21 cellular contexts compared by ENCODE assay signal in the genomic region with DNA sequence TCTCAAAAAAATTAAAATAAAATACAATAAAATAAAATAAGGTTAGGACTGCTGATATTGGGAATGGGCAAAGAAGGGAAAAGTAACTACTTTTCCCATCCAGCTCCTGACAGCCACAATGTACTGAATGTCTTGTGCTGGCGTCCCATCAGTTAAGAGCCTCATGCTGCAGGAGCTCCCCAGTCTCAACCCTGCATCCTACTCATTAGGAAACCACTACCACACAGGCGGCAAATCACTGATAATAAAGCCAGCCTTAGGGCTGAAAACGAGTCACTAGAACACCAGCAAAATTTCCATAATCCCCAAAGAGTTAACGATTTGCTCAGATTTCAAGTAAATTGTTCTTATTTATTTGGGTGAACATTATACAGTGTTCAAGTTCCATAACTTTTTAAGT. TPM values are rescaled to one million over a fixed set of nuclear protein-coding genes. Genes with fewer than 3 reads are reported as not detected.
A peak's percentile ranks its signal among the peaks of the same experiment; 100 is the strongest.
DNase-seq lines count a peak whose midpoint lies in the region; ATAC-seq, FAIRE-seq and TF ChIP-seq lines count a peak whose summit lies in the region.
"Had no signal": no experiment of that assay in that cellular context is flagged by ENCODE, and none has a peak within 500 bp of the region (broad histone marks: within the 10 kb centered on the region; RNA-seq: fewer than 3 reads in every experiment).

No MANE protein-coding gene starts in this region.

- TF ChIP-seq CTCF in NB4 (IDR thresholded peaks at IDR 0.05; ENCODE audit: low read depth, low read length) = no peak
- no peak for TF ChIP-seq CTCF in dorsolateral prefrontal cortex (IDR thresholded peaks at IDR 0.05 in 54 of 56, conservative IDR thresholded peaks at IDR 0.05 in 2 of 56; ENCODE audit: low read depth in 1 of 56, partially characterized antibody in 56 of 56)
- TF ChIP-seq CTCF in WERI-Rb-1 (IDR thresholded peaks at IDR 0.05; ENCODE audit: low read depth, low read length) = no peak

- H3K27me3 ChIP-seq in dorsolateral prefrontal cortex (no peaks in the 10 kb centered on the region), WERI-Rb-1 (ENCODE audit: insufficient read depth, low read depth, severe bottlenecking) (no peaks in the 10 kb centered on the region)
- H3K27me3 ChIP-seq: BLaER1, breast epithelium, SJSA1, tibial artery had no signal

- H3K27ac ChIP-seq in dorsolateral prefrontal cortex (peak overlapping the region in 56 of 59 donors; percentile 8 to 100 (median 97)), WERI-Rb-1 (no peak overlapping the region)
- H3K27ac ChIP-seq: BLaER1, breast epithelium, SJSA1, skin epidermis, tibial artery had no signal

- DNase-seq in GM12891 (ENCODE audit: insufficient read length, low spot score) (no peak), NB4 (ENCODE audit: low read depth) (no peak), dorsolateral prefrontal cortex (peak in 1 of 10 donors; percentile 6), pons (ENCODE audit: low spot score) (peak; percentile 33), WERI-Rb-1 (no peak)
- DNase-seq: activated CD4-positive, alpha-beta T cell treated with anti-CD3 and anti-CD28 coated beads, Interleukin-2, amount 10 ng/mL, durations not matched to agents 24 days and 14 days; DMS153; effector memory CD4-positive, alpha-beta T cell; hippocampal formation; Karpas-422; NCI-H1417; NCI-H2171; T1000; tibial artery had no signal

- no peak for FAIRE-seq in GM12891 (lab: Jason Lieb, UNC)

- H3K36me3 ChIP-seq in WERI-Rb-1 = peaks cover 84% of the 10 kb centered on the region
- H3K36me3 ChIP-seq: breast epithelium had no signal

- peak; percentile 45 for TF ChIP-seq POLR2A in GM12891 (IDR thresholded peaks at IDR 0.05; ENCODE audit: low read depth, low read length)
- no peak for TF ChIP-seq POLR2A in NB4 (IDR thresholded peaks at IDR 0.05; ENCODE audit: extremely low read depth, insufficient read length)

- intact Hi-C loops in dorsolateral prefrontal cortex (cut with DNase I) = no loop called here

- H3K4me3 ChIP-seq in NB4 (ENCODE audit: low read depth, low read length) = peak overlapping the region; percentile 80
- peak overlapping the region in 55 of 59 donors; percentile 3 to 100 (median 88) for H3K4me3 ChIP-seq in dorsolateral prefrontal cortex
- H3K4me3 ChIP-seq in WERI-Rb-1 (ENCODE audit: low read depth, low read length) = no peak overlapping the region
- H3K4me3 ChIP-seq: BLaER1, breast epithelium, SJSA1, skin epidermis, tibial artery had no signal

- no peaks in the 10 kb centered on the region for H3K9me3 ChIP-seq in WERI-Rb-1 (ENCODE audit: severe bottlenecking)
- H3K9me3 ChIP-seq: breast epithelium, SJSA1, tibial artery had no signal

- no peak for ATAC-seq in GM21576 (IDR thresholded peaks at IDR 0.05; ENCODE audit: unreplicated experiment)
- no peak for ATAC-seq in HG02642 (IDR thresholded peaks at IDR 0.05; ENCODE audit: poor library complexity, unreplicated experiment)
- ATAC-seq: HCT116 had no signal

TF ChIP-seq in GM12891, 5 proteins besides CTCF, POLR2A, EP300 and RAD21:
- TF ChIP-seq POU2F2 (IDR thresholded peaks at IDR 0.05; ENCODE audit: low read depth, low read length) (no peak), PAX5 (IDR thresholded peaks at IDR 0.05; ENCODE audit: insufficient read depth, low read length, severe bottlenecking) (no peak), POLR2AphosphoS5 (IDR thresholded peaks at IDR 0.05; ENCODE audit: low read depth, low read length) (no peak), SPI1 (IDR thresholded peaks at IDR 0.05; ENCODE audit: low read depth, low read length) (no peak), TAF1 (IDR thresholded peaks at IDR 0.05; ENCODE audit: low read depth, low read length) (no peak)

RNA-seq across cellular contexts. Expression of gene YWHAG, which starts 4.3 kb away (rescaled TPM):
- polyA plus RNA-seq in GM12891 (2012; ENCODE audit: low read depth, missing spikeins) = 72.3 TPM
- total RNA-seq in dorsolateral prefrontal cortex = 100 to 1,000 TPM; 221 to 937 (median 675) TPM

RNA-seq across cellular contexts. Expression of gene HSPB1, which starts 52.0 kb away (rescaled TPM):
- polyA plus RNA-seq in GM12891 (2012; ENCODE audit: low read depth, missing spikeins) = 320 TPM
- 1,000 to 10,000 TPM in 8 of 120 experiments, 100 to 1,000 TPM in 110, 10 to 100 TPM in 2; 98.5 to 2,404 (median 228) TPM for total RNA-seq in dorsolateral prefrontal cortex

RNA-seq across cellular contexts. Expression of gene SSC4D, which starts 55.0 kb away (rescaled TPM):
- polyA plus RNA-seq in GM12891 (2012; ENCODE audit: low read depth, missing spikeins) = 0.41 TPM
- total RNA-seq in dorsolateral prefrontal cortex = 1 to 10 TPM in 93 of 120 experiments, under 1 TPM in 27; 0.35 to 3.7 (median 1.3) TPM
